Comparison of ENCODE assay signal across 10 cellular contexts in genomic region chr1:204714861-204715511, GRCh38.
DNase-seq lines count a peak whose midpoint lies in the region; ATAC-seq and TF ChIP-seq lines count a peak whose summit lies in the region.
"Had no signal": no experiment of that assay in that cellular context is flagged by ENCODE, and none has a peak within 500 bp of the region (broad histone marks: within the 10 kb centered on the region; RNA-seq: fewer than 3 reads in every experiment).

No MANE protein-coding gene starts in this region.

- DNase-seq in NCI-H526 treated with DMSO at 0.1 percent for 48 hours (lab: John Stamatoyannopoulos, UW) (peak; percentile 81), germinal center (ENCODE audit: low spot score) (peak; percentile 59), foreskin fibroblast (no peak)
- DNase-seq in stimulated activated CD4-positive, alpha-beta T cell treated with anti-CD3 and anti-CD28 coated beads, Interleukin-2, amount 100 ng/mL, for 48 hours = no peak
- DNase-seq: activated T-cell treated with anti-CD3 and anti-CD28 coated beads, Interleukin-2, amount 50 U/mL, for 1 hour; CD8-positive, alpha-beta T cell had no signal

- peaks cover 68% of the 10 kb centered on the region for H3K4me1 ChIP-seq in DOHH2 (ENCODE audit: control insufficient read depth, low read length)

- peak overlapping the region; percentile 82 for H3K27ac ChIP-seq in DOHH2 (ENCODE audit: low read depth, low read length)

- H3K4me2 ChIP-seq in DOHH2 (ENCODE audit: low read length) = peak overlapping the region; percentile 81

- H3K79me2 ChIP-seq in DOHH2 (ENCODE audit: control insufficient read depth, low read length) = peaks cover 51% of the 10 kb centered on the region

- H4K20me1 ChIP-seq in DOHH2 (ENCODE audit: control insufficient read depth, insufficient read depth, low read depth, low read length) = no peaks in the 10 kb centered on the region; the same call in 1 of the 2 replicates

- TF ChIP-seq CTCF in DOHH2 (IDR thresholded peaks at IDR 0.05; ENCODE audit: low read depth, low read length, poor library complexity, severe bottlenecking) (peak; percentile 49), foreskin fibroblast (IDR thresholded peaks at IDR 0.05; ENCODE audit: low read depth, low read length) (no peak)

- no peaks in the 10 kb centered on the region for H3K9me3 ChIP-seq in DOHH2 (ENCODE audit: control insufficient read depth, insufficient read depth, low read length)

- H3K36me3 ChIP-seq in DOHH2 (ENCODE audit: control insufficient read depth, low read length) = peaks cover 33% of the 10 kb centered on the region

- no peaks in the 10 kb centered on the region for H3K9me2 ChIP-seq in DOHH2 (replicated peaks; ENCODE audit: control insufficient read depth, low read length)

- H3K27me3 ChIP-seq in DOHH2 (ENCODE audit: control insufficient read depth, low read length) = no peaks in the 10 kb centered on the region

- ATAC-seq in GM21390 (IDR thresholded peaks at IDR 0.05; ENCODE audit: unreplicated experiment) (peak; percentile 59), HG03139 (IDR thresholded peaks at IDR 0.05; ENCODE audit: unreplicated experiment) (no peak), GM19397 (IDR thresholded peaks at IDR 0.05; ENCODE audit: unreplicated experiment) (no peak)
- ATAC-seq: CD8-positive, alpha-beta T cell had no signal

- peak overlapping the region; percentile 88 for H3K4me3 ChIP-seq in DOHH2 (ENCODE audit: low read length)
- H3K4me3 ChIP-seq in foreskin fibroblast (ENCODE audit: low read depth in 1 of 2, low read length in 2 of 2) = no peak overlapping the region

- no peaks in the 10 kb centered on the region for H3F3A ChIP-seq in DOHH2 (ENCODE audit: control insufficient read depth, insufficient read depth)

Comparison
In these comparisons a context has a peak if more than half of its experiments do, and no peak if none do; other contexts are left out.
1. DNase-seq: peak in NCI-H526 treated with DMSO at 0.1 percent for 48 hours (single experiment) and germinal center (single experiment); none in stimulated activated CD4-positive, alpha-beta T cell treated with anti-CD3 and anti-CD28 coated beads, Interleukin-2, amount 100 ng/mL, for 48 hours (0 of 2) and foreskin fibroblast (0 of 2).